In the genomic region with DNA sequence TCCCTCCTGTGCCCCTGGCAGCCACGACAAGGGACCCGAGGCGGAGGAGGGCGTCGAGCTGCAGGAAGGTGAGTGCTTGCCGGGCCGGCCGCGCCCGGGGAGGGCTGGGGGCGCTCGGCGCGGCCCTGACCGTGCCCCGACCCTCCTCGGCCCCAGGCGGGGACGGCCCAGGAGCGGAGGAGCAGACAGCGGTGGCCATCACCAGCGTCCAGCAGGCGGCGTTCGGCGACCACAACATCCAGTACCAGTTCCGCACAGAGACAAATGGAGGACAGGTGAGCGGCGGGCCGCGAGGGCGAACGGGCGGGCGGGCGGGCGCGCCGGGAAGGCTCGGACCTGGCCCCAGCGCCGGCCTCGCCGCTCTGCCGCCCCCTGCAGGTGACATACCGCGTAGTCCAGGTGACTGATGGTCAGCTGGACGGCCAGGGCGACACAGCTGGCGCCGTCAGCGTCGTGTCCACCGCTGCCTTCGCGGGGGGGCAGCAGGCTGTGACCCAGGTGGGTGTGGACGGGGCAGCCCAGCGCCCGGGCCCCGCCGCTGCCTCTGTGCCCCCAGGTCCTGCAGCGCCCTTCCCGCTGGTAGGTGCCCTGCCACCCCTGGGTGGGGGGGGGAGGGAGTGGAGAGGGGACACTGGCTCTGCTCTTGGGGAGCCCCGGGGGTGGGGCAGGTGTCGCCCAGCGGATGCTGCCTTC, we compare ENCODE assay signal across 8 cellular contexts. TPM values are rescaled to one million over a fixed set of nuclear protein-coding genes. Genes with fewer than 3 reads are reported as not detected.
A peak's percentile ranks its signal among the peaks of the same experiment; 100 is the strongest.
DNase-seq lines count a peak whose midpoint lies in the region; ATAC-seq, FAIRE-seq and TF ChIP-seq lines count a peak whose summit lies in the region.

No MANE protein-coding gene starts in this region.

- CTCF ChIA-PET in HepG2 (lab: Yijun Ruan, JAX; ENCODE audit: low intra/inter-chr PET ratio, low total read pairs), result interaction anchor here (0.7 to 1.6 kb wide), 3 partner anchors 21 to 84 kb away, joined by 3 to 9 read pairs (median 4); a partner anchor contains a TSS

- TF ChIP-seq RAD21 in HepG2 (CRISPR knock-in tag; IDR thresholded peaks at IDR 0.05), result peak; percentile 74

- H3K4me2 ChIP-seq in HepG2 (ENCODE audit: low read depth, low read length), result peak overlapping the region; percentile 68

- TF ChIP-seq EP300 in HepG2 (IDR thresholded peaks at IDR 0.05; ENCODE audit: low read depth in 2 of 2, low read length in 2 of 2) (no peak), HepG2 (CRISPR knock-in tag; IDR thresholded peaks at IDR 0.05; ENCODE audit: borderline replicate concordance) (no peak)

- DNase-seq in AG09309 (ENCODE audit: low read depth) (peak; percentile 11), NCI-H510A treated with DMSO at 0.1 percent for 48 hours (lab: John Stamatoyannopoulos, UW) (peak; percentile 76), HepG2 (ENCODE audit: low spot score) (peak; percentile 82)
- DNase-seq in activated CD4-positive, alpha-beta T cell treated with anti-CD3 and anti-CD28 coated beads, Interleukin-2, amount 50 U/mL, for 1 hour, result peak; percentile 75
- peak; percentile 79 for DNase-seq in stimulated activated CD4-positive, alpha-beta T cell treated with anti-CD3 and anti-CD28 coated beads, Interleukin-4, amount 100 ng/mL, for 1 hour

- H4K20me1 ChIP-seq in HepG2 (ENCODE audit: insufficient read depth, low read length), result no peaks in the 10 kb centered on the region

- H3K27ac ChIP-seq in HepG2 (ENCODE audit: extremely low read length, insufficient read depth, low read length), result peak overlapping the region; percentile 92

- peaks cover 77% of the 10 kb centered on the region for H3K36me3 Mint-ChIP-seq in dendritic cell treated with granulocyte-macrophage colony-stimulating factor and Interleukin-4, amounts not matched to agents 40 ng/mL and 50 ng/mL, for 4 days (ENCODE audit: low read depth)

- no peaks in the 10 kb centered on the region for H3K9me3 ChIP-seq in HepG2 (ENCODE audit: low read length)

- peak; percentile 64 for ATAC-seq in GM18870 (IDR thresholded peaks at IDR 0.05; ENCODE audit: unreplicated experiment)
- peak; percentile 48 for ATAC-seq in HG03196 (IDR thresholded peaks at IDR 0.05; ENCODE audit: unreplicated experiment)
- peak; percentile 79 for ATAC-seq in HepG2

- H3K27me3 Mint-ChIP-seq in dendritic cell treated with granulocyte-macrophage colony-stimulating factor and Interleukin-4, amounts not matched to agents 40 ng/mL and 50 ng/mL, for 4 days, result no peaks in the 10 kb centered on the region

- peak overlapping the region; percentile 49 for H3K4me3 ChIP-seq in AG09309 (ENCODE audit: control insufficient read depth, low read depth, low read length)
- peak overlapping the region; percentile 58 to 79 (median 60); a peak in 5 of 6 replicates for H3K4me3 ChIP-seq in HepG2 (replicated peaks in 1 of 3; ENCODE audit: insufficient read depth in 1 of 3, low read depth in 2 of 3, low read length in 3 of 3)

- WGBS in HepG2 (ENCODE audit: low lambda C conversion rate), result no CpG with 5 or more reads among the region's 66 CpGs

- TF ChIP-seq POLR2A in HepG2 (IDR thresholded peaks at IDR 0.05; ENCODE audit: insufficient read depth in 1 of 2, low read depth in 2 of 2, low read length in 2 of 2), result peak in 1 of 2 experiments; percentile 26; a peak in 1 of 4 replicates

- no peaks in the 10 kb centered on the region for H3K27me3 ChIP-seq in HepG2 (ENCODE audit: control insufficient read depth in 1 of 2, insufficient read depth in 2 of 2, low read length in 2 of 2)

- H3K9ac ChIP-seq in HepG2 (ENCODE audit: insufficient read depth, low read depth, low read length), result peak overlapping the region; percentile 77

- H3K4me1 Mint-ChIP-seq in dendritic cell treated with granulocyte-macrophage colony-stimulating factor and Interleukin-4, amounts not matched to agents 40 ng/mL and 50 ng/mL, for 4 days (ENCODE audit: low read depth), result peaks cover 72% of the 10 kb centered on the region

- BruUV-seq in HepG2 (replicated peaks; lab: Mats Ljungman, UMichigan), result no TSS peak

- peak overlapping the region; percentile 71 for H3K4me3 Mint-ChIP-seq in dendritic cell treated with granulocyte-macrophage colony-stimulating factor and Interleukin-4, amounts not matched to agents 40 ng/mL and 50 ng/mL, for 4 days

- peak overlapping the region; percentile 69 for H3K27ac Mint-ChIP-seq in dendritic cell treated with granulocyte-macrophage colony-stimulating factor and Interleukin-4, amounts not matched to agents 40 ng/mL and 50 ng/mL, for 4 days

- peaks cover 18% of the 10 kb centered on the region for H3K79me2 ChIP-seq in HepG2 (ENCODE audit: insufficient read depth, low read length)

- H3K4me1 ChIP-seq in HepG2 (ENCODE audit: insufficient read depth, low read length), result peaks cover 20% of the 10 kb centered on the region

- peaks cover 22 to 50% of the 10 kb centered on the region in 2 experiments for H3K36me3 ChIP-seq in HepG2 (replicated peaks in 1 of 2; ENCODE audit: control insufficient read depth in 1 of 2, insufficient read depth in 2 of 2, low read length in 2 of 2)

- no peak overlapping the region for H2AFZ ChIP-seq in HepG2 (ENCODE audit: low read length)

- TF ChIP-seq CTCF in AG09309 (IDR thresholded peaks at IDR 0.05; ENCODE audit: control insufficient read depth, insufficient read depth, low read depth, low read length, missing control alignments), result peak; percentile 59
- TF ChIP-seq CTCF in HepG2 (CRISPR knock-in tag; IDR thresholded peaks at IDR 0.05), result peak; percentile 86

- POLR2A ChIA-PET in HepG2 (lab: Yijun Ruan, JAX), result interaction anchor here (1.4 to 2.1 kb wide), 5 partner anchors 10 to 241 kb away, joined by 3 to 10 read pairs (median 5); a partner anchor contains a TSS

- in situ Hi-C loops in HepG2 (cut with HindIII; ENCODE audit: extremely low pct_ligation_motif_present, low pct_unique_long_range_greater_than_20kb), result no loop called here

- no peaks in the 10 kb centered on the region for H3K9me3 Mint-ChIP-seq in dendritic cell treated with granulocyte-macrophage colony-stimulating factor and Interleukin-4, amounts not matched to agents 40 ng/mL and 50 ng/mL, for 4 days

- intact Hi-C loops in dendritic cell treated with granulocyte-macrophage colony-stimulating factor and Interleukin-4, amounts not matched to agents 40 ng/mL and 50 ng/mL, for 4 days (cut with micrococcal nuclease), result loop anchor here (1.0 to 10.0 kb wide), 4 partner anchors 55 to 226 kb away; a partner anchor contains a TSS
- intact Hi-C loops in HepG2 (cut with micrococcal nuclease; ENCODE audit: unreplicated experiment), result loop anchor here (1.0 to 5.0 kb wide), 2 partner anchors 16 to 188 kb away; no protein-coding TSS in a partner anchor

- no peak for FAIRE-seq in HepG2 (lab: Jason Lieb, UNC)

RNA-seq across cellular contexts. Expression of a gene that starts 0.8 kb away (rescaled TPM):
- 44.8 and 54.9 TPM in 2 replicates for total RNA-seq in HepG2 (2016; rRNA removed; fragmentation: Illumina TruSeq; extraction: Trizol)
- 85.6 and 90.7 TPM in 2 replicates for total RNA-seq in HepG2 (2016; cell fraction: cytosol; rRNA removed; fragmentation: Illumina TruSeq; extraction: Trizol; ENCODE audit: low read depth)
- 38.6 and 58.5 TPM in 2 replicates for total RNA-seq in HepG2 (2016; cell fraction: insoluble cytoplasmic fraction; rRNA removed; fragmentation: Illumina TruSeq; extraction: Trizol)
- total RNA-seq in HepG2 (2016; cell fraction: membrane; rRNA removed; fragmentation: Illumina TruSeq; extraction: Trizol), result 116 and 121 TPM in 2 replicates
- 31.0 and 31.5 TPM in 2 replicates for total RNA-seq in HepG2 (2016; cell fraction: nucleus; rRNA removed; fragmentation: Illumina TruSeq; extraction: Trizol)
- 94.9 and 106 TPM in 2 replicates for polyA plus RNA-seq in HepG2 (2011; rRNA removed)
- 72.5 and 101 TPM in 2 replicates for polyA plus RNA-seq in HepG2 (2011; cell fraction: cytosol; rRNA removed)
- 179 and 216 TPM in 2 replicates for polyA plus RNA-seq in HepG2 (2011; cell fraction: nucleus; rRNA removed)
- polyA plus RNA-seq in HepG2 (2012), result 59.3 and 80.8 TPM in 2 replicates
- 180 and 204 TPM in 2 replicates for polyA plus RNA-seq in HepG2 (2016; cell fraction: cytosol; fragmentation: Illumina TruSeq; extraction: Trizol; ENCODE audit: low read depth)
- 76.3 and 81.0 TPM in 2 replicates for polyA plus RNA-seq in HepG2 (2016; cell fraction: insoluble cytoplasmic fraction; fragmentation: Illumina TruSeq; extraction: Trizol; ENCODE audit: low read depth)
- 201 and 210 TPM in 2 replicates for polyA plus RNA-seq in HepG2 (2016; cell fraction: membrane; fragmentation: Illumina TruSeq; extraction: Trizol; ENCODE audit: low read depth)
- 122 and 131 TPM in 2 replicates for polyA plus RNA-seq in HepG2 (2016; cell fraction: nucleus; fragmentation: Illumina TruSeq; extraction: Trizol; ENCODE audit: insufficient read depth, low read depth)
- 64.5 and 74.9 TPM in 2 replicates for polyA minus RNA-seq in HepG2 (2011; rRNA and poly(A)+ RNA removed; ENCODE audit: low replicate concordance)
- polyA minus RNA-seq in HepG2 (2011; cell fraction: cytosol; rRNA and poly(A)+ RNA removed), result 28.8 and 32.4 TPM in 2 replicates
- polyA minus RNA-seq in HepG2 (2011; cell fraction: nucleus; rRNA and poly(A)+ RNA removed), result 29.3 and 33.5 TPM in 2 replicates

RNA-seq across cellular contexts. Expression of a gene that starts 12.8 kb away (rescaled TPM):
- 25.7 and 47.6 TPM in 2 replicates for total RNA-seq in HepG2 (2016; rRNA removed; fragmentation: Illumina TruSeq; extraction: Trizol)
- 25.4 and 32.6 TPM in 2 replicates for total RNA-seq in HepG2 (2016; cell fraction: cytosol; rRNA removed; fragmentation: Illumina TruSeq; extraction: Trizol; ENCODE audit: low read depth)
- 29.6 and 46.4 TPM in 2 replicates for total RNA-seq in HepG2 (2016; cell fraction: insoluble cytoplasmic fraction; rRNA removed; fragmentation: Illumina TruSeq; extraction: Trizol)
- total RNA-seq in HepG2 (2016; cell fraction: membrane; rRNA removed; fragmentation: Illumina TruSeq; extraction: Trizol), result 20.2 and 24.3 TPM in 2 replicates
- 34.1 and 40.9 TPM in 2 replicates for total RNA-seq in HepG2 (2016; cell fraction: nucleus; rRNA removed; fragmentation: Illumina TruSeq; extraction: Trizol)
- polyA plus RNA-seq in HepG2 (2011; rRNA removed), result 36.1 and 73.0 TPM in 2 replicates
- polyA plus RNA-seq in HepG2 (2011; cell fraction: cytosol; rRNA removed), result 15.0 and 69.5 TPM in 2 replicates
- polyA plus RNA-seq in HepG2 (2011; cell fraction: nucleus; rRNA removed), result 13.2 and 42.5 TPM in 2 replicates
- 6.0 and 30.6 TPM in 2 replicates for polyA plus RNA-seq in HepG2 (2012)
- polyA plus RNA-seq in HepG2 (2016; cell fraction: cytosol; fragmentation: Illumina TruSeq; extraction: Trizol; ENCODE audit: low read depth), result 29.7 and 32.2 TPM in 2 replicates
- 44.0 and 52.6 TPM in 2 replicates for polyA plus RNA-seq in HepG2 (2016; cell fraction: insoluble cytoplasmic fraction; fragmentation: Illumina TruSeq; extraction: Trizol; ENCODE audit: low read depth)
- polyA plus RNA-seq in HepG2 (2016; cell fraction: membrane; fragmentation: Illumina TruSeq; extraction: Trizol; ENCODE audit: low read depth), result 28.8 and 30.2 TPM in 2 replicates
- 111 and 114 TPM in 2 replicates for polyA plus RNA-seq in HepG2 (2016; cell fraction: nucleus; fragmentation: Illumina TruSeq; extraction: Trizol; ENCODE audit: insufficient read depth, low read depth)
- polyA minus RNA-seq in HepG2 (2011; rRNA and poly(A)+ RNA removed; ENCODE audit: low replicate concordance), result 150 TPM in 1 of 2 replicates, not detected in the other
- 10.9 and 30.2 TPM in 2 replicates for polyA minus RNA-seq in HepG2 (2011; cell fraction: cytosol; rRNA and poly(A)+ RNA removed)
- 9.2 and 18.0 TPM in 2 replicates for polyA minus RNA-seq in HepG2 (2011; cell fraction: nucleus; rRNA and poly(A)+ RNA removed)

RNA-seq across cellular contexts. Expression of a gene that starts 20.8 kb away (rescaled TPM):
- total RNA-seq in HepG2 (2016; rRNA removed; fragmentation: Illumina TruSeq; extraction: Trizol), result 14.2 and 29.2 TPM in 2 replicates
- 8.7 and 9.3 TPM in 2 replicates for total RNA-seq in HepG2 (2016; cell fraction: cytosol; rRNA removed; fragmentation: Illumina TruSeq; extraction: Trizol; ENCODE audit: low read depth)
- 15.3 and 31.4 TPM in 2 replicates for total RNA-seq in HepG2 (2016; cell fraction: insoluble cytoplasmic fraction; rRNA removed; fragmentation: Illumina TruSeq; extraction: Trizol)
- total RNA-seq in HepG2 (2016; cell fraction: membrane; rRNA removed; fragmentation: Illumina TruSeq; extraction: Trizol), result 15.2 and 21.9 TPM in 2 replicates
- total RNA-seq in HepG2 (2016; cell fraction: nucleus; rRNA removed; fragmentation: Illumina TruSeq; extraction: Trizol), result 43.9 and 48.2 TPM in 2 replicates
- 79.2 and 111 TPM in 2 replicates for polyA plus RNA-seq in HepG2 (2011; rRNA removed)
- 44.4 and 71.0 TPM in 2 replicates for polyA plus RNA-seq in HepG2 (2011; cell fraction: cytosol; rRNA removed)
- polyA plus RNA-seq in HepG2 (2011; cell fraction: nucleus; rRNA removed), result 93.8 and 94.9 TPM in 2 replicates
- polyA plus RNA-seq in HepG2 (2012), result 67.7 and 97.6 TPM in 2 replicates
- polyA plus RNA-seq in HepG2 (2016; cell fraction: cytosol; fragmentation: Illumina TruSeq; extraction: Trizol; ENCODE audit: low read depth), result 15.7 and 17.3 TPM in 2 replicates
- 25.8 and 27.8 TPM in 2 replicates for polyA plus RNA-seq in HepG2 (2016; cell fraction: insoluble cytoplasmic fraction; fragmentation: Illumina TruSeq; extraction: Trizol; ENCODE audit: low read depth)
- polyA plus RNA-seq in HepG2 (2016; cell fraction: membrane; fragmentation: Illumina TruSeq; extraction: Trizol; ENCODE audit: low read depth), result 21.9 and 23.9 TPM in 2 replicates
- 110 and 128 TPM in 2 replicates for polyA plus RNA-seq in HepG2 (2016; cell fraction: nucleus; fragmentation: Illumina TruSeq; extraction: Trizol; ENCODE audit: insufficient read depth, low read depth)
- polyA minus RNA-seq in HepG2 (2011; rRNA and poly(A)+ RNA removed; ENCODE audit: low replicate concordance), result 87.8 and 296 TPM in 2 replicates
- 103 and 111 TPM in 2 replicates for polyA minus RNA-seq in HepG2 (2011; cell fraction: cytosol; rRNA and poly(A)+ RNA removed)
- polyA minus RNA-seq in HepG2 (2011; cell fraction: nucleus; rRNA and poly(A)+ RNA removed), result 64.0 and 64.9 TPM in 2 replicates

RNA-seq across cellular contexts. Expression of a gene that starts 22.4 kb away (rescaled TPM):
- total RNA-seq in HepG2 (2016; rRNA removed; fragmentation: Illumina TruSeq; extraction: Trizol), result 0.80 and 1.3 TPM in 2 replicates
- total RNA-seq in HepG2 (2016; cell fraction: cytosol; rRNA removed; fragmentation: Illumina TruSeq; extraction: Trizol; ENCODE audit: low read depth), result 0.26 and 0.71 TPM in 2 replicates
- 0.56 and 0.87 TPM in 2 replicates for total RNA-seq in HepG2 (2016; cell fraction: insoluble cytoplasmic fraction; rRNA removed; fragmentation: Illumina TruSeq; extraction: Trizol)
- total RNA-seq in HepG2 (2016; cell fraction: membrane; rRNA removed; fragmentation: Illumina TruSeq; extraction: Trizol), result 0.59 and 1.5 TPM in 2 replicates
- total RNA-seq in HepG2 (2016; cell fraction: nucleus; rRNA removed; fragmentation: Illumina TruSeq; extraction: Trizol), result 1.6 and 2.6 TPM in 2 replicates
- 0.17 and 0.20 TPM in 2 replicates for polyA plus RNA-seq in HepG2 (2011; rRNA removed)
- 0.13 and 0.27 TPM in 2 replicates for polyA plus RNA-seq in HepG2 (2011; cell fraction: cytosol; rRNA removed)
- 0.40 and 0.93 TPM in 2 replicates for polyA plus RNA-seq in HepG2 (2011; cell fraction: nucleus; rRNA removed)
- polyA plus RNA-seq in HepG2 (2012), result not detected in 2 replicates
- polyA plus RNA-seq in HepG2 (2016; cell fraction: cytosol; fragmentation: Illumina TruSeq; extraction: Trizol; ENCODE audit: low read depth), result 0.70 TPM in 2 replicates
- 0.38 and 1.3 TPM in 2 replicates for polyA plus RNA-seq in HepG2 (2016; cell fraction: insoluble cytoplasmic fraction; fragmentation: Illumina TruSeq; extraction: Trizol; ENCODE audit: low read depth)
- polyA plus RNA-seq in HepG2 (2016; cell fraction: membrane; fragmentation: Illumina TruSeq; extraction: Trizol; ENCODE audit: low read depth), result 0.24 and 0.97 TPM in 2 replicates
- polyA plus RNA-seq in HepG2 (2016; cell fraction: nucleus; fragmentation: Illumina TruSeq; extraction: Trizol; ENCODE audit: insufficient read depth, low read depth), result 0.82 and 1.5 TPM in 2 replicates
- polyA minus RNA-seq in HepG2 (2011; rRNA and poly(A)+ RNA removed; ENCODE audit: low replicate concordance), result not detected in 2 replicates
- not detected in 2 replicates for polyA minus RNA-seq in HepG2 (2011; cell fraction: cytosol; rRNA and poly(A)+ RNA removed)
- 0.64 and 0.75 TPM in 2 replicates for polyA minus RNA-seq in HepG2 (2011; cell fraction: nucleus; rRNA and poly(A)+ RNA removed)

RNA-seq across cellular contexts. Expression of a gene that starts 41.0 kb away (rescaled TPM):
- not detected in 2 replicates for total RNA-seq in HepG2 (2016; rRNA removed; fragmentation: Illumina TruSeq; extraction: Trizol)
- not detected in 2 replicates for total RNA-seq in HepG2 (2016; cell fraction: cytosol; rRNA removed; fragmentation: Illumina TruSeq; extraction: Trizol; ENCODE audit: low read depth)
- not detected in 2 replicates for total RNA-seq in HepG2 (2016; cell fraction: insoluble cytoplasmic fraction; rRNA removed; fragmentation: Illumina TruSeq; extraction: Trizol)
- not detected in 2 replicates for total RNA-seq in HepG2 (2016; cell fraction: membrane; rRNA removed; fragmentation: Illumina TruSeq; extraction: Trizol)
- total RNA-seq in HepG2 (2016; cell fraction: nucleus; rRNA removed; fragmentation: Illumina TruSeq; extraction: Trizol), result not detected in 2 replicates
- not detected in 2 replicates for polyA plus RNA-seq in HepG2 (2011; rRNA removed)
- polyA plus RNA-seq in HepG2 (2011; cell fraction: cytosol; rRNA removed), result not detected in 2 replicates
- polyA plus RNA-seq in HepG2 (2011; cell fraction: nucleus; rRNA removed), result not detected in 2 replicates
- polyA plus RNA-seq in HepG2 (2012), result not detected in 2 replicates
- polyA plus RNA-seq in HepG2 (2016; cell fraction: cytosol; fragmentation: Illumina TruSeq; extraction: Trizol; ENCODE audit: low read depth), result not detected in 2 replicates
- not detected in 2 replicates for polyA plus RNA-seq in HepG2 (2016; cell fraction: insoluble cytoplasmic fraction; fragmentation: Illumina TruSeq; extraction: Trizol; ENCODE audit: low read depth)
- not detected in 2 replicates for polyA plus RNA-seq in HepG2 (2016; cell fraction: membrane; fragmentation: Illumina TruSeq; extraction: Trizol; ENCODE audit: low read depth)
- polyA plus RNA-seq in HepG2 (2016; cell fraction: nucleus; fragmentation: Illumina TruSeq; extraction: Trizol; ENCODE audit: insufficient read depth, low read depth), result not detected in 2 replicates
- polyA minus RNA-seq in HepG2 (2011; rRNA and poly(A)+ RNA removed; ENCODE audit: low replicate concordance), result not detected in 2 replicates
- not detected in 2 replicates for polyA minus RNA-seq in HepG2 (2011; cell fraction: cytosol; rRNA and poly(A)+ RNA removed)
- polyA minus RNA-seq in HepG2 (2011; cell fraction: nucleus; rRNA and poly(A)+ RNA removed), result not detected in 2 replicates

Comparison
In these comparisons a context has a peak if more than half of its experiments do, and no peak if none do; other contexts are left out.
1. Peak in every context shown above with its lines: DNase-seq, ATAC-seq, H3K4me3 ChIP-seq and H3K27ac ChIP-seq.
2. DNase-seq: peak in every context shown above with its lines; median percentile 82 in HepG2; 79 in stimulated activated CD4-positive, alpha-beta T cell treated with anti-CD3 and anti-CD28 coated beads, Interleukin-4, amount 100 ng/mL, for 1 hour; 76 in NCI-H510A treated with DMSO at 0.1 percent for 48 hours; 75 in activated CD4-positive, alpha-beta T cell treated with anti-CD3 and anti-CD28 coated beads, Interleukin-2, amount 50 U/mL, for 1 hour; 11 in AG09309.